ENCODE assay signal across 8 cellular contexts in the genomic region with DNA sequence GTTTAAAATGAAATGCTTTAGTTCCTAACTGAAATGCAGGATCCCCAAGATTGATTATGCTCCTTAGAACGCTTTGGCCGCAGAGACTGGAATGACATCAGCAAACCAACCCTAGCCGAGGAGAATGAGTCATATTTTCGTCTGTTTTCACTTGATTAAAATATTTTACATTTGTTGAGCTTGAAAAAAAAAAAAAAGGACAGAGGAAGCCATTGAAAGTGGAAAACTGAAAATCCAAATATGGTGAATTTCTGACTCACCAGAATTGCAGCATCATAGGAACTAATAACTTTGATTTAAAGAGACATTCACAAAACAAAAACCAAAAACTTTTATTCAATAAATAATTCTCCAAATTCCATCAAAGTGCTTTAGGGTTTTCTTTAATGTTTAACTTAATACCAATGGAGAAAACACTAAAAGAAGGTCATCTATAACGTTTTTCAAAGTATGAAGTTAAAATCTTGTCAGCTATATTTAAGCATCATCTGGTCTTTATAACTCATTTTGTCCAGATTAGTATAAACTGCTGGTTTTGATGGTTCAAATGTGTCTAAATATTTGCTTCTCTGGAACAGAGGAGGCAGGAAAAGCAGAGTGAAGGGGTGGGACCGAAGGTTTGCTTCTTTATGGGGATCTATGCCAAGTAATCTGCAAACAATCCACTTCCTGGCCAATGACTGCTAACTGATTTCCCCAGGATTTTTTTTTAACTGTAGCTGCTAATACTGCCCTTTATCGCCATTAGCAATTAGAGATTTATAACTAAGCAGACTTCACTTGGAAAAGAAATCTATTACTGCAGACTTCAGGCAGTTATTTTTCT. TPM values are rescaled to one million over a fixed set of nuclear protein-coding genes. Genes with fewer than 3 reads are reported as not detected.
A peak's percentile ranks its signal among the peaks of the same experiment; 100 is the strongest.
DNase-seq lines count a peak whose midpoint lies in the region; ATAC-seq and TF ChIP-seq lines count a peak whose summit lies in the region.

No MANE protein-coding gene starts in this region.

- no peak for TF ChIP-seq CTCF in RWPE2 (IDR thresholded peaks at IDR 0.05; ENCODE audit: poor library complexity, severe bottlenecking)
- no peak for TF ChIP-seq CTCF in fibroblast of the aortic adventitia (IDR thresholded peaks at IDR 0.05; ENCODE audit: insufficient read depth, low read length)
- TF ChIP-seq CTCF in retinal pigment epithelial cell (conservative IDR thresholded peaks at IDR 0.05; ENCODE audit: low read depth, low read length) = no peak

- DNase-seq in GM23248 = peak; percentile 96
- no peak for DNase-seq in RWPE2 (ENCODE audit: low spot score)
- DNase-seq in fibroblast of the aortic adventitia (ENCODE audit: low read depth) = peak; percentile 98
- peak; percentile 83 for DNase-seq in retinal pigment epithelial cell (ENCODE audit: low read depth)

- H3K9ac ChIP-seq in GM23248 = peak overlapping the region; percentile 80

- H3K9me3 Mint-ChIP-seq in stimulated activated memory B cell treated with anti-CD40 and anti-IgM and Interleukin-4, amounts not matched to agents 10 μg/mL and 1 μg/mL and 100 μg/mL, for 72 hours = no peaks in the 10 kb centered on the region

- peaks cover 32% of the 10 kb centered on the region for H3F3A ChIP-seq in GM23248 (ENCODE audit: insufficient read depth)

- no peaks in the 10 kb centered on the region for H3K9me2 ChIP-seq in GM23248 (ENCODE audit: insufficient read depth)

- peak overlapping the region; percentile 67 for H3K4me3 ChIP-seq in GM23248
- no peak overlapping the region for H3K4me3 ChIP-seq in RWPE2 (ENCODE audit: severe bottlenecking)
- peak overlapping the region; percentile 47 for H3K4me3 ChIP-seq in fibroblast of the aortic adventitia (ENCODE audit: low read depth, low read length)
- H3K4me3 ChIP-seq in retinal pigment epithelial cell (ENCODE audit: low read length) = peak overlapping the region; percentile 30

- H3K4me1 Mint-ChIP-seq in stimulated activated memory B cell treated with anti-CD40 and anti-IgM and Interleukin-4, amounts not matched to agents 10 μg/mL and 1 μg/mL and 100 μg/mL, for 72 hours = no peaks in the 10 kb centered on the region

- no peaks in the 10 kb centered on the region for H3K27me3 ChIP-seq in GM23248 (replicated peaks; ENCODE audit: insufficient read depth)
- no peaks in the 10 kb centered on the region for H3K27me3 ChIP-seq in RWPE2 (ENCODE audit: insufficient read depth, poor library complexity, severe bottlenecking)

- in situ Hi-C loops in GM23248 (cut with MboI) = no loop called here

- H3K27ac Mint-ChIP-seq in stimulated activated memory B cell treated with anti-CD40 and anti-IgM and Interleukin-4, amounts not matched to agents 10 μg/mL and 1 μg/mL and 100 μg/mL, for 72 hours = no peak overlapping the region

- ATAC-seq in RWPE2 (ENCODE audit: low read depth) (peak; percentile 78), GM19035 (IDR thresholded peaks at IDR 0.05; ENCODE audit: unreplicated experiment) (no peak), HG03571 (IDR thresholded peaks at IDR 0.05; ENCODE audit: unreplicated experiment) (no peak), HG03139 (IDR thresholded peaks at IDR 0.05; ENCODE audit: unreplicated experiment) (no peak)
- ATAC-seq in stimulated activated memory B cell treated with anti-CD40 and anti-IgM and Interleukin-4, amounts not matched to agents 10 μg/mL and 1 μg/mL and 100 μg/mL, for 72 hours = no peak

- peak overlapping the region; percentile 88 for H3K4me2 ChIP-seq in GM23248 (ENCODE audit: unreplicated experiment)

- H2AFZ ChIP-seq in GM23248 = peak overlapping the region; percentile 82

- H3K27ac ChIP-seq in GM23248 = peak overlapping the region; percentile 94
- peak overlapping the region; percentile 90 for H3K27ac ChIP-seq in RWPE2 (ENCODE audit: poor library complexity, severe bottlenecking)

- H3K79me2 ChIP-seq in GM23248 (ENCODE audit: insufficient read depth) = 0 out of 2 replicates have a peak, but pooled peaks cover 11% of the 10 kb centered on the region

- peaks cover 47% of the 10 kb centered on the region for H3K4me1 ChIP-seq in GM23248 (ENCODE audit: insufficient read depth)
- H3K4me1 ChIP-seq in RWPE2 (ENCODE audit: insufficient read depth, poor library complexity, severe bottlenecking) = peaks cover 25% of the 10 kb centered on the region

- 0 to 3% methylated on average over 7 of the region's 7 CpGs for WGBS in GM23248 (ENCODE audit: low coverage in 1 of 2, low lambda C conversion rate in 2 of 2, missing lambda C conversion rate in 2 of 2), 2 experiments

- H3K4me3 Mint-ChIP-seq in stimulated activated memory B cell treated with anti-CD40 and anti-IgM and Interleukin-4, amounts not matched to agents 10 μg/mL and 1 μg/mL and 100 μg/mL, for 72 hours = no peak overlapping the region

- no peaks in the 10 kb centered on the region for H3K27me3 Mint-ChIP-seq in stimulated activated memory B cell treated with anti-CD40 and anti-IgM and Interleukin-4, amounts not matched to agents 10 μg/mL and 1 μg/mL and 100 μg/mL, for 72 hours

- H4K20me1 ChIP-seq in GM23248 (ENCODE audit: insufficient read depth) = no peaks in the 10 kb centered on the region

- no peaks in the 10 kb centered on the region for H3K36me3 Mint-ChIP-seq in stimulated activated memory B cell treated with anti-CD40 and anti-IgM and Interleukin-4, amounts not matched to agents 10 μg/mL and 1 μg/mL and 100 μg/mL, for 72 hours

- no peaks in the 10 kb centered on the region for H3K36me3 ChIP-seq in GM23248 (ENCODE audit: low read depth)
- H3K36me3 ChIP-seq in RWPE2 (ENCODE audit: low read depth) = no peaks in the 10 kb centered on the region

- H3K9me3 ChIP-seq in GM23248 (ENCODE audit: low read depth) (no peaks in the 10 kb centered on the region), RWPE2 (ENCODE audit: severe bottlenecking) (no peaks in the 10 kb centered on the region)

RNA-seq across cellular contexts. Expression of gene COL5A2, which starts 30.9 kb away (rescaled TPM):
- total RNA-seq in GM23248 (2014; rRNA removed; shearing (Covaris generic)) = 962 and 974 TPM in 2 replicates
- 248 and 252 TPM in 2 replicates for polyA plus RNA-seq in GM23248 (2016; fragmentation: Nextera tagmentation; extraction: Ambion mirVana)
- 133 and 671 TPM in 2 replicates for total RNA-seq in fibroblast of the aortic adventitia (ENCODE audit: low replicate concordance)
